Comparison of ENCODE assay signal across 8 cellular contexts in the genomic region with DNA sequence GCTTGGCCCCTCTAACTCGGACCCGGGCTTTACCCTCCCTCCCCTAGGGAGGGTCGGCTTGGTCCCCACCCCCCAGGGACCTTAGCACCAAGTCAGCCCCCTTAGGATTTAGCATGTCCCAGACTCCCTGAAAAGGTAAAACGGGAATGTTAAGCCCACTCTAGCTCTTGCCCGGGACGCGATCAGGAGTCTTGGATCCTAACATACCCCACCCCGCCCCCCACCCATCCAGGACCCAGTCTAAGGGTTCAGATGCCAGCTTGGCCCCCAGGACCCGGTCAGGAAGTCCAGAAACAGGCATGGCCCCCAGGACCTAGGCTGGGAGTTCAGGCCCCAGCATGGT. TPM values are rescaled to one million over a fixed set of nuclear protein-coding genes. Genes with fewer than 3 reads are reported as not detected.
DNase-seq lines count a peak whose midpoint lies in the region; ATAC-seq and TF ChIP-seq lines count a peak whose summit lies in the region.

No MANE protein-coding gene starts in this region.

- peaks cover 15% of the 10 kb centered on the region for H3K27me3 Mint-ChIP-seq in activated naive CD8-positive, alpha-beta T cell treated with anti-CD3 and anti-CD28 coated beads, Interleukin-2, amount 50 U/mL, for 24 hours
- peaks cover 33% of the 10 kb centered on the region for H3K27me3 Mint-ChIP-seq in activated naive CD8-positive, alpha-beta T cell treated with anti-CD3 and anti-CD28 coated beads for 36 hours
- H3K27me3 Mint-ChIP-seq in mesothelial cell of epicardium (ENCODE audit: low read depth) = peaks cover 25% of the 10 kb centered on the region
- H3K27me3 Mint-ChIP-seq in type B pancreatic cell = peaks cover 17% of the 10 kb centered on the region

- TF ChIP-seq CTCF in choroid plexus epithelial cell (conservative IDR thresholded peaks at IDR 0.05; ENCODE audit: low read depth, low read length) (no peak), mesothelial cell of epicardium (IDR thresholded peaks at IDR 0.05; ENCODE audit: unreplicated experiment) (no peak), type B pancreatic cell (conservative IDR thresholded peaks at IDR 0.05) (no peak)

- H3K9me3 Mint-ChIP-seq in activated naive CD8-positive, alpha-beta T cell treated with anti-CD3 and anti-CD28 coated beads, Interleukin-2, amount 50 U/mL, for 24 hours = no peaks in the 10 kb centered on the region
- H3K9me3 Mint-ChIP-seq in activated naive CD8-positive, alpha-beta T cell treated with anti-CD3 and anti-CD28 coated beads for 36 hours = no peaks in the 10 kb centered on the region
- H3K9me3 Mint-ChIP-seq in mesothelial cell of epicardium (no peaks in the 10 kb centered on the region), type B pancreatic cell (no peaks in the 10 kb centered on the region)

- peaks cover 32% of the 10 kb centered on the region for H3K4me1 Mint-ChIP-seq in activated naive CD8-positive, alpha-beta T cell treated with anti-CD3 and anti-CD28 coated beads, Interleukin-2, amount 50 U/mL, for 24 hours
- H3K4me1 Mint-ChIP-seq in activated naive CD8-positive, alpha-beta T cell treated with anti-CD3 and anti-CD28 coated beads for 36 hours = peaks cover 25% of the 10 kb centered on the region
- H3K4me1 Mint-ChIP-seq in mesothelial cell of epicardium = peaks cover 18% of the 10 kb centered on the region
- H3K4me1 Mint-ChIP-seq in type B pancreatic cell (ENCODE audit: unreplicated experiment) = peaks cover 19% of the 10 kb centered on the region

- peak overlapping the region; percentile 37 for H3K4me3 ChIP-seq in choroid plexus epithelial cell (ENCODE audit: low read depth, low read length)

- H3K36me3 Mint-ChIP-seq in activated naive CD8-positive, alpha-beta T cell treated with anti-CD3 and anti-CD28 coated beads, Interleukin-2, amount 50 U/mL, for 24 hours (ENCODE audit: low read depth) = peaks cover 3% of the 10 kb centered on the region
- H3K36me3 Mint-ChIP-seq in activated naive CD8-positive, alpha-beta T cell treated with anti-CD3 and anti-CD28 coated beads for 36 hours = peaks cover 4% of the 10 kb centered on the region
- H3K36me3 Mint-ChIP-seq in mesothelial cell of epicardium (no peaks in the 10 kb centered on the region), type B pancreatic cell (no peaks in the 10 kb centered on the region)

- no peak overlapping the region for H3K27ac Mint-ChIP-seq in activated naive CD8-positive, alpha-beta T cell treated with anti-CD3 and anti-CD28 coated beads, Interleukin-2, amount 50 U/mL, for 24 hours
- no peak overlapping the region for H3K27ac Mint-ChIP-seq in activated naive CD8-positive, alpha-beta T cell treated with anti-CD3 and anti-CD28 coated beads for 36 hours
- H3K27ac Mint-ChIP-seq in mesothelial cell of epicardium (no peak overlapping the region), type B pancreatic cell (no peak overlapping the region)

- no peak for ATAC-seq in activated naive CD8-positive, alpha-beta T cell treated with anti-CD3 and anti-CD28 coated beads, Interleukin-2, amount 50 U/mL, for 24 hours
- ATAC-seq in HG03439 (IDR thresholded peaks at IDR 0.05; ENCODE audit: unreplicated experiment) = no peak

- H3K4me3 Mint-ChIP-seq in activated naive CD8-positive, alpha-beta T cell treated with anti-CD3 and anti-CD28 coated beads, Interleukin-2, amount 50 U/mL, for 24 hours = peak overlapping the region; percentile 65
- no peak overlapping the region for H3K4me3 Mint-ChIP-seq in activated naive CD8-positive, alpha-beta T cell treated with anti-CD3 and anti-CD28 coated beads for 36 hours
- H3K4me3 Mint-ChIP-seq in mesothelial cell of epicardium (peak overlapping the region; percentile 84), type B pancreatic cell (peak overlapping the region; percentile 70)

- no peak for DNase-seq in activated naive CD8-positive, alpha-beta T cell treated with anti-CD3 and anti-CD28 coated beads, Interleukin-2, amount 50 U/mL, for 24 hours
- DNase-seq in activated naive CD8-positive, alpha-beta T cell treated with anti-CD3 and anti-CD28 coated beads for 36 hours = no peak
- no peak for DNase-seq in choroid plexus epithelial cell (ENCODE audit: low read depth)
- no peak for DNase-seq in mesothelial cell of epicardium (ENCODE audit: low spot score in 2 of 2, unreplicated experiment in 2 of 2)
- no peak for DNase-seq in type B pancreatic cell (ENCODE audit: extremely low spot score, unreplicated experiment)
- DNase-seq in Ammon's horn (ENCODE audit: low spot score) = no peak
- no peak for DNase-seq in NCI-H82 treated with DMSO at 0.1 percent for 48 hours (lab: John Stamatoyannopoulos, UW; ENCODE audit: unreplicated experiment)

RNA-seq across cellular contexts. Expression of a gene that starts 0.4 kb away (rescaled TPM):
- 1 to 10 TPM; 3.6 to 4.5 TPM for total RNA-seq in activated naive CD8-positive, alpha-beta T cell treated with anti-CD3 and anti-CD28 coated beads for 36 hours
- total RNA-seq in mesothelial cell of epicardium (23.5 to 24.5 TPM (median 24.3 TPM) in 3 replicates), type B pancreatic cell (ENCODE audit: low replicate concordance) (9.2 and 11.4 TPM in 2 replicates)

RNA-seq across cellular contexts. Expression of a gene that starts 9.2 kb away (rescaled TPM):
- total RNA-seq in activated naive CD8-positive, alpha-beta T cell treated with anti-CD3 and anti-CD28 coated beads for 36 hours = 1 to 10 TPM; 2.1 to 2.2 TPM
- 2.7 to 2.9 TPM (median 2.8 TPM) in 3 replicates for total RNA-seq in mesothelial cell of epicardium
- 2.7 and 4.3 TPM in 2 replicates for total RNA-seq in type B pancreatic cell (ENCODE audit: low replicate concordance)

RNA-seq across cellular contexts. Expression of a gene that starts 28.4 kb away (rescaled TPM):
- total RNA-seq in activated naive CD8-positive, alpha-beta T cell treated with anti-CD3 and anti-CD28 coated beads for 36 hours = 1 to 10 TPM in 1 of 2 experiments, under 1 TPM in 1; 0.70 to 1.2 TPM
- 18.9 to 21.4 TPM (median 20.4 TPM) in 3 replicates for total RNA-seq in mesothelial cell of epicardium
- total RNA-seq in type B pancreatic cell (ENCODE audit: low replicate concordance) = 11.1 and 15.9 TPM in 2 replicates

RNA-seq across cellular contexts. Expression of a gene that starts 35.4 kb away (rescaled TPM):
- total RNA-seq in activated naive CD8-positive, alpha-beta T cell treated with anti-CD3 and anti-CD28 coated beads for 36 hours = not detected
- 80.8 to 84.8 TPM (median 82.6 TPM) in 3 replicates for total RNA-seq in mesothelial cell of epicardium
- total RNA-seq in type B pancreatic cell (ENCODE audit: low replicate concordance) = 44.8 and 49.6 TPM in 2 replicates

RNA-seq across cellular contexts. Expression of a gene that starts 37.4 kb away (rescaled TPM):
- total RNA-seq in activated naive CD8-positive, alpha-beta T cell treated with anti-CD3 and anti-CD28 coated beads for 36 hours = 1 to 10 TPM; 6.9 to 8.3 TPM
- total RNA-seq in mesothelial cell of epicardium = 29.6 to 34.9 TPM (median 34.2 TPM) in 3 replicates
- 9.6 and 12.1 TPM in 2 replicates for total RNA-seq in type B pancreatic cell (ENCODE audit: low replicate concordance)
